ENCODE assay signal across 8 cellular contexts in the genomic region with DNA sequence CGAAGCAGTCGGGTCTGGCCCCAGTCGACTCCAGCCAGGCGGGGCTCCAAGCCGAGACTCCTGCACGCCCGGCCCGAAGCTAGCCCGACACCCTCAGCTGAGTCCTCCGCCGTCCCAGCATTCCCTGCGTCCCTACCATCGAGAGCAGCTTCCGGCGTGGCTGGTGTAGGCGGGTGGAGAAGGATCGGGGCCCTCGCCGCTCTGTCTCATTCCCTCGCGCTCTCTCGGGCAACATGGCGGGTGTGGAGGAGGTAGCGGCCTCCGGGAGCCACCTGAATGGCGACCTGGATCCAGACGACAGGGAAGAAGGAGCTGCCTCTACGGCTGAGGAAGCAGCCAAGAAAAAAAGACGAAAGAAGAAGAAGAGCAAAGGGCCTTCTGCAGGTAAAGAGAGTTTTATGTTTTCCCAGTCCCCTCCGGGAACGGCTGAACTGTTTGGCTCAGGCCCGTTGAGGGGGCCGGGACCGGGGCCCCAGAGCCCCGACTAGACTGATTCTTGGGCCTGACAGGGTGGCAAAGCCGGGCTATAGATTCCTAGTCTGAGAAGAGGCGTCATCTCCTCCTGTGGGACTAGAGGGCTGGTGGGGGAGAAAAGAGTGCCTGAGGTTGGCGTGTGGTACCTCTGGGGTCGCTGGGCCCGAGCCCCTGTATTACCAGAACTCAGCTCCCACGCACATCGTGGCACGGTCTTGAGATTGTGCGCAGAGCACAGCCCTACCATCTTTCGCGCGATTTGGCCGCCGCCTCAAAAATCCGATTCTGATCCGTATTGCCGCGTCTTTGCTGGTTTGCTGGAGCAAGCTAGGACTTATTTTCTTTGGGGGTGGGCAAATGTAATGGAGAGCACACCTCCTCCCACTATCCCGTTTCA. TPM values are rescaled to one million over a fixed set of nuclear protein-coding genes. Genes with fewer than 3 reads are reported as not detected.
DNase-seq lines count a peak whose midpoint lies in the region; ATAC-seq and TF ChIP-seq lines count a peak whose summit lies in the region.

A gene (plus strand): TSS at position 206 of the 871 bp plus-strand sequence. CDS start 28 bp downstream, at position 234.

- H3K9me3 ChIP-seq in SK-N-MC (ENCODE audit: low read depth, low read length) (no peaks in the 10 kb centered on the region), gastroesophageal sphincter (no peaks in the 10 kb centered on the region)

- TF ChIP-seq CTCF in HFFc6 (IDR thresholded peaks at IDR 0.05) = no peak
- TF ChIP-seq CTCF in NB4 (IDR thresholded peaks at IDR 0.05; ENCODE audit: low read depth, low read length) = no peak
- no peak for TF ChIP-seq CTCF in gastroesophageal sphincter (IDR thresholded peaks at IDR 0.05)

- peaks cover 0 to 55% (median 10%) of the 10 kb centered on the region in 3 donors for H3K4me1 ChIP-seq in gastroesophageal sphincter

- peaks cover 38% of the 10 kb centered on the region for H3K36me3 ChIP-seq in SK-N-MC (ENCODE audit: insufficient read depth, low read length)
- H3K36me3 ChIP-seq in gastroesophageal sphincter = peaks cover 0 to 32% of the 10 kb centered on the region in 2 donors

- H3K9ac ChIP-seq in SK-N-MC (ENCODE audit: insufficient read length) = peak within 1 kb of the TSS; percentile 99

- H3K27me3 ChIP-seq in gastroesophageal sphincter = no peaks in the 10 kb centered on the region

- peak within 1 kb of the TSS; percentile 96 for H3K27ac ChIP-seq in SK-N-MC
- peak within 1 kb of the TSS; percentile 77 to 94 (median 92) for H3K27ac ChIP-seq in gastroesophageal sphincter

- H3K27ac Mint-ChIP-seq in HFFc6 = peak within 1 kb of the TSS; percentile 98
- H3K27ac Mint-ChIP-seq in activated naive CD4-positive, alpha-beta T cell treated with anti-CD3 and anti-CD28 coated beads, Interleukin-2, amount 10 ng/mL, durations not matched to agents 7 days and 5 days = peak within 1 kb of the TSS; percentile 98

- WGBS in gastroesophageal sphincter (ENCODE audit: low coverage in 1 of 2), 2 donors = 0% methylated on average over 3 to 12 of the region's 54 CpGs

- peak; percentile 100 for ATAC-seq in gastroesophageal sphincter

- DNase-seq in GM04503 (ENCODE audit: low read depth) = peak; percentile 81
- peak; percentile 97 for DNase-seq in HFFc6
- peak; percentile 100 for DNase-seq in NB4 (ENCODE audit: low read depth)
- DNase-seq in SK-N-MC (ENCODE audit: low read depth, low spot score) = peak; percentile 51
- peak; percentile 94 for DNase-seq in activated naive CD4-positive, alpha-beta T cell treated with anti-CD3 and anti-CD28 coated beads, Interleukin-2, amount 10 ng/mL, durations not matched to agents 7 days and 5 days
- DNase-seq in non-pigmented ciliary epithelial cell (ENCODE audit: low read depth) = peak; percentile 88
- DNase-seq in superior temporal gyrus (ENCODE audit: extremely low spot score) = peak; percentile 97

- H3K4me3 Mint-ChIP-seq in HFFc6 = peak within 1 kb of the TSS; percentile 98
- H3K4me3 Mint-ChIP-seq in activated naive CD4-positive, alpha-beta T cell treated with anti-CD3 and anti-CD28 coated beads, Interleukin-2, amount 10 ng/mL, durations not matched to agents 7 days and 5 days = peak within 1 kb of the TSS; percentile 100

- TF ChIP-seq POLR2A in NB4 (IDR thresholded peaks at IDR 0.05; ENCODE audit: extremely low read depth, insufficient read length) (peak; percentile 93), gastroesophageal sphincter (IDR thresholded peaks at IDR 0.05) (peak; percentile 92 to 95)

- TF ChIP-seq EP300 in gastroesophageal sphincter (IDR thresholded peaks at IDR 0.05) = no peak

- CTCF ChIA-PET in activated naive CD4-positive, alpha-beta T cell treated with anti-CD3 and anti-CD28 coated beads, Interleukin-2, amount 10 ng/mL, durations not matched to agents 7 days and 5 days (lab: Charles Lee) = interaction anchor here (1.0 to 1.7 kb wide), 3 partner anchors 13 to 257 kb away, joined by 3 to 6 read pairs (median 3); a partner anchor contains a TSS

- peaks cover 25% of the 10 kb centered on the region for H3K4me1 Mint-ChIP-seq in HFFc6 (ENCODE audit: low read depth)
- H3K4me1 Mint-ChIP-seq in activated naive CD4-positive, alpha-beta T cell treated with anti-CD3 and anti-CD28 coated beads, Interleukin-2, amount 10 ng/mL, durations not matched to agents 7 days and 5 days = peaks cover 51% of the 10 kb centered on the region

- peaks cover 27% of the 10 kb centered on the region for H3K36me3 Mint-ChIP-seq in HFFc6 (ENCODE audit: low read depth)
- peaks cover 34% of the 10 kb centered on the region for H3K36me3 Mint-ChIP-seq in activated naive CD4-positive, alpha-beta T cell treated with anti-CD3 and anti-CD28 coated beads, Interleukin-2, amount 10 ng/mL, durations not matched to agents 7 days and 5 days

- H3K4me3 ChIP-seq in NB4 (ENCODE audit: low read depth, low read length) (peak within 1 kb of the TSS; percentile 79), SK-N-MC (peak within 1 kb of the TSS; percentile 98), gastroesophageal sphincter (peak within 1 kb of the TSS; percentile 74 to 80)

- H3K27me3 Mint-ChIP-seq in HFFc6 (ENCODE audit: insufficient read depth) = peaks cover 11% of the 10 kb centered on the region
- H3K27me3 Mint-ChIP-seq in activated naive CD4-positive, alpha-beta T cell treated with anti-CD3 and anti-CD28 coated beads, Interleukin-2, amount 10 ng/mL, durations not matched to agents 7 days and 5 days = no peaks in the 10 kb centered on the region

- no peaks in the 10 kb centered on the region for H3K9me3 Mint-ChIP-seq in HFFc6
- H3K9me3 Mint-ChIP-seq in activated naive CD4-positive, alpha-beta T cell treated with anti-CD3 and anti-CD28 coated beads, Interleukin-2, amount 10 ng/mL, durations not matched to agents 7 days and 5 days = no peaks in the 10 kb centered on the region

RNA-seq across cellular contexts. Expression of the gene that starts here (rescaled TPM):
- total RNA-seq in HFFc6 (2021; fragmentation: NEBNext Ultra II Directional; extraction: Animal tissue kit (Norgen Biotek cat#: 25700)) = 10 to 100 TPM; 72.3 to 85.8 (median 79.0) TPM
- 10 to 100 TPM; 66.8 to 92.7 (median 74.2) TPM for total RNA-seq in gastroesophageal sphincter

Comparison
In these comparisons a context has a peak if more than half of its experiments do, and no peak if none do; other contexts are left out.
1. Peak in every context shown above with its lines: DNase-seq, ATAC-seq, H3K4me3 ChIP-seq and H3K27ac ChIP-seq.